ENCODE assay signal across 17 cellular contexts in genomic region chr5:10427201-10427600, GRCh38. TPM values are rescaled to one million over a fixed set of nuclear protein-coding genes. Genes with fewer than 3 reads are reported as not detected.
"Had no signal": no experiment of that assay in that cellular context is flagged by ENCODE, and none has a peak within 500 bp of the region (broad histone marks: within the 10 kb centered on the region; RNA-seq: fewer than 3 reads in every experiment).

No MANE protein-coding gene starts in this region.

- ATAC-seq: left ventricle myocardium superior, pancreas had no signal

- DNase-seq: activated CD4-positive, alpha-beta memory T cell treated with anti-CD3 and anti-CD28 coated beads for 36 hours; activated CD4-positive, alpha-beta T cell treated with anti-CD3 and anti-CD28 coated beads for 1 hour; activated CD8-positive, alpha-beta memory T cell treated with anti-CD3 and anti-CD28 coated beads, Interleukin-2, amount 50 U/mL, for 4 hours; left ventricle myocardium superior; mesendoderm; pancreas; stimulated activated CD4-positive, alpha-beta T cell treated with anti-CD3 and anti-CD28 coated beads, Interleukin-4, amount 100 ng/mL, for 1 hour; stimulated activated CD8-positive, alpha-beta memory T cell treated with anti-CD3 and anti-CD28 coated beads, Interleukin-4, amount 100 ng/mL, for 48 hours; SW 1271; T-helper 9 cell; thyroid gland had no signal

- H3K4me3 Mint-ChIP-seq: activated CD4-positive, alpha-beta memory T cell treated with anti-CD3 and anti-CD28 coated beads for 36 hours; neural crest cell had no signal

- H3K27ac ChIP-seq: cardiac muscle cell, pancreas, thyroid gland, vagina had no signal

- H3K27ac Mint-ChIP-seq: activated CD4-positive, alpha-beta memory T cell treated with anti-CD3 and anti-CD28 coated beads for 36 hours; activated T-helper 2 cell treated with anti-CD3 and anti-CD28 coated beads, Interferon-gamma antibody, Interleukin-2, Interleukin-4, amounts not matched to agents 10 μg/mL and 5 μg/mL and 100 μg/mL, durations not matched to agents 14 hours and 24 hours and 36 hours had no signal

- H3K27me3 Mint-ChIP-seq: activated CD4-positive, alpha-beta memory T cell treated with anti-CD3 and anti-CD28 coated beads for 36 hours had no signal

- FAIRE-seq: astrocyte, colon, pancreas had no signal

- H3K9me3 Mint-ChIP-seq: activated CD4-positive, alpha-beta memory T cell treated with anti-CD3 and anti-CD28 coated beads for 36 hours; activated T-helper 2 cell treated with anti-CD3 and anti-CD28 coated beads, Interferon-gamma antibody, Interleukin-2, Interleukin-4, amounts not matched to agents 10 μg/mL and 5 μg/mL and 100 μg/mL, durations not matched to agents 14 hours and 24 hours and 36 hours; neural crest cell had no signal

- H3K9me3 ChIP-seq: pancreas, thyroid gland, vagina had no signal

- H3K4me1 ChIP-seq: pancreas, thyroid gland, vagina had no signal

- H3K4me1 Mint-ChIP-seq: neural crest cell had no signal

- H3K4me3 ChIP-seq: cardiac muscle cell, pancreas, thyroid gland, vagina had no signal

RNA-seq across cellular contexts. Expression of gene ROPN1L, which starts 14.5 kb away (rescaled TPM):
- total RNA-seq: activated CD4-positive, alpha-beta memory T cell treated with anti-CD3 and anti-CD28 coated beads for 36 hours had no signal
